In the genomic region with DNA sequence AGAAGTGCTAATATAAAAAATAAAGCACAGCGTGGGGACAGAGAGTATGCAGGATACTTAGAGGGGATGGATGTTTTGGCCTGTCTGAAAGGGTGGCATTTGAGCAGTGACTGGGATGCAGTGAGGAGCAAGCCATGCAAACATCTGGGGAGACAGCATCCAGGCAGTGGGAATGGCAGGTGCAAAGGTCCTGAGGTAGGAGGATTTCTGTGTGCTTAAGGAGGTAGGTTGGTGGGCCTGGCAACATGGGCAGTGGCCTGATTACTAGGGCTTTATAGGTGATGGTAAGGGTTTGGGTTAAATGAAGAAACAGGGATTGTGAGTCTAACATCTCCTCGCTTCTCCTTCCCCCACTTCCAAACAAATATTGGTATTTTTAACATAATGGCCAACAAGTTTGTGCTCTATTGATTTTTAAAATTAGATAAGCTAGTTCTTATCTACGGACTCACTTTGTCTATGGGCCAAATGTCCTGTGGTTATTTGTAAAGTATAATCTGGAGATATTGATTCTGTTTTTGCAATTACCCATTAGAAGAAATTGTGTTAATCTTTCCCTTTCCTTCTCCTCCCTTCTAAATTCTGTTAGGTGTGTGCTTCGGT, we compare ENCODE assay signal across 22 cellular contexts. TPM values are rescaled to one million over a fixed set of nuclear protein-coding genes. Genes with fewer than 3 reads are reported as not detected.
"Had no signal": no experiment of that assay in that cellular context is flagged by ENCODE, and none has a peak within 500 bp of the region (broad histone marks: within the 10 kb centered on the region; RNA-seq: fewer than 3 reads in every experiment).

No MANE protein-coding gene starts in this region.

- H3K36me3 ChIP-seq: ascending aorta, colonic mucosa, gastroesophageal sphincter, lower lobe of right lung, sigmoid colon, thoracic aorta had no signal

- H3K4me3 ChIP-seq: colonic mucosa, thoracic aorta had no signal

- H3K4me3 Mint-ChIP-seq: central memory CD8-positive, alpha-beta T cell; stimulated activated naive B cell treated with anti-CD40 and anti-IgM and Interleukin-4, amounts not matched to agents 10 μg/mL and 1 μg/mL and 100 μg/mL, for 72 hours; WTC11 had no signal

- FAIRE-seq: islet of Langerhans had no signal

- H3K27me3 ChIP-seq: ascending aorta, colonic mucosa, gastroesophageal sphincter, sigmoid colon had no signal

- H3K36me3 Mint-ChIP-seq: activated naive CD4-positive, alpha-beta T cell treated with anti-CD3 and anti-CD28 coated beads, Interleukin-2, amount 50 U/mL, for 24 hours; stimulated activated naive B cell treated with anti-CD40 and anti-IgM and Interleukin-4, amounts not matched to agents 10 μg/mL and 1 μg/mL and 100 μg/mL, for 72 hours; WTC11 had no signal

- DNase-seq: activated gamma-delta T cell treated with Interleukin-2 at 50 U/mL for 16 hours; activated T-cell treated with anti-CD3 and anti-CD28 coated beads, Interleukin-2, amount 50 U/mL, for 1 hour; colonic mucosa; head of caudate nucleus; left cardiac atrium; lower lobe of right lung; naive B cell; occipital lobe; posterior cingulate gyrus; sigmoid colon; stimulated activated CD4-positive, alpha-beta T cell treated with anti-CD3 and anti-CD28 coated beads, Interleukin-2, amount 100 ng/mL, for 48 hours; stimulated activated CD8-positive, alpha-beta memory T cell treated with anti-CD3 and anti-CD28 coated beads, Interleukin-4, amount 100 ng/mL, for 48 hours; stimulated activated naive B cell treated with anti-CD40 and anti-IgM and Interleukin-4, amounts not matched to agents 10 μg/mL and 1 μg/mL and 100 μg/mL, for 72 hours; T-helper 1 cell had no signal

- ATAC-seq: gastroesophageal sphincter; left cardiac atrium; lower lobe of right lung; stimulated activated naive B cell treated with anti-CD40 and anti-IgM and Interleukin-4, amounts not matched to agents 10 μg/mL and 1 μg/mL and 100 μg/mL, for 72 hours; WTC11 had no signal

- H3K27ac ChIP-seq: colonic mucosa, lower lobe of right lung had no signal

- H3K9me3 Mint-ChIP-seq: activated naive CD4-positive, alpha-beta T cell treated with anti-CD3 and anti-CD28 coated beads, Interleukin-2, amount 50 U/mL, for 24 hours; central memory CD8-positive, alpha-beta T cell; stimulated activated naive B cell treated with anti-CD40 and anti-IgM and Interleukin-4, amounts not matched to agents 10 μg/mL and 1 μg/mL and 100 μg/mL, for 72 hours; WTC11 had no signal

- H3K9me3 ChIP-seq: ascending aorta, colonic mucosa, gastroesophageal sphincter, lower lobe of right lung, sigmoid colon, thoracic aorta had no signal

- H3K27ac Mint-ChIP-seq: activated naive CD4-positive, alpha-beta T cell treated with anti-CD3 and anti-CD28 coated beads, Interleukin-2, amount 50 U/mL, for 24 hours; naive B cell; stimulated activated naive B cell treated with anti-CD40 and anti-IgM and Interleukin-4, amounts not matched to agents 10 μg/mL and 1 μg/mL and 100 μg/mL, for 72 hours; WTC11 had no signal

RNA-seq across cellular contexts. Expression of gene AOX1, which starts 2.4 kb away (rescaled TPM):
- polyA plus RNA-seq: neural cell had no signal
